In the genomic region with DNA sequence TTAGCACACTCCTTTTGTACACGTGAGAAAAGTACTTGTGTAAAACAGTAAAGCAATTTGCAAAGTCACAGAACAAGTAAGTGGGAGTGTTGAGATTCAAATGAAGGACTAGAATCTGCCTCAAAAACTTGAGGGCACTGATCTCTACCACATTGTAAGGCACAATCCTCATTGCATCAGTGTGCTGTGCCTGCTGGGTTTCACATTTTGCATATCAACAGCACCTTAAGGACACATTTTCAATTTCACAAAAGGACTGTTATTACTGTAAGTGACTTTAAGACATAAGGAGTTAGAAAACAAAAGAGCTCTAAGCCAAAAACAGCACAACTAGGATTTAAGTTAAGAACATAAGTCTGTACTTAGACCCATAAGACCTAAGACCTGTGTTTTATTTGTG, we compare ENCODE assay signal across 1 cellular context.
TF ChIP-seq lines count a peak whose summit lies in the region.

No MANE protein-coding gene starts in this region.

TF ChIP-seq in H1, 55 proteins besides CTCF, POLR2A, EP300 and RAD21 (continued from another document):
- TF ChIP-seq TCF12 (IDR thresholded peaks at IDR 0.05; ENCODE audit: low read depth, low read length) (no peak), SP2 (IDR thresholded peaks at IDR 0.05; ENCODE audit: low read length) (no peak), CTBP2 (IDR thresholded peaks at IDR 0.05; ENCODE audit: borderline replicate concordance, insufficient read depth, insufficient read length, low read length) (no peak), MAFK (IDR thresholded peaks at IDR 0.05; ENCODE audit: low read depth, low read length) (no peak), CHD2 (IDR thresholded peaks at IDR 0.05; ENCODE audit: low read length) (no peak), SIRT6 (IDR thresholded peaks at IDR 0.05; ENCODE audit: low read length) (no peak)
TF ChIP-seq in H1: peak in this region for 9.
